In the genomic region with DNA sequence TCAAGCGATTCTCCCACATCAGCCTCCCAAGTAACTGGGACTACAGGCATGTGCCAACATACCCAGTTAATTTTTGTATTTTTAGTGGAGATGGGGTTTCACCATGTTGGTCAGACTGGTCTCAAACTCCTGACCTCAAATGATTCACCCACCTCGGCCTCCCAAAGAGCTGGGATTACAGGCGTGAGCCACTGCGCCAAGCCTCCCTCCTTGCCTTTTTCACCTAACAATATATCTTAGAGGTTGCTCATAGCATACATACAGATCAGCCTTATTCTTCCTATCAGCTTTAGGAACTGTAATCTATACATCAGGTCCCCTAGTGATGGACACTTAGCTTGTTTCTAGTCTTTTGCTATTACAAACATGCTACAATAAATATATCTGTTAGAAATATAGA, we compare ENCODE assay signal across 10 cellular contexts. TPM values are rescaled to one million over a fixed set of nuclear protein-coding genes. Genes with fewer than 3 reads are reported as not detected.
"Had no signal": no experiment of that assay in that cellular context is flagged by ENCODE, and none has a peak within 500 bp of the region (broad histone marks: within the 10 kb centered on the region; RNA-seq: fewer than 3 reads in every experiment).

No MANE protein-coding gene starts in this region.

RNA-seq across cellular contexts. Expression of a gene that starts 33.3 kb away (rescaled TPM):
- total RNA-seq: activated B cell treated with CpG ODN at 0.5 μM for 24 hours; activated CD4-positive, alpha-beta memory T cell treated with anti-CD3 and anti-CD28 coated beads for 36 hours; activated CD4-positive, alpha-beta T cell treated with anti-CD3 and anti-CD28 coated beads, Interleukin-2, amount 10 ng/mL, durations not matched to agents 24 days and 14 days; activated CD8-positive, alpha-beta T cell treated with anti-CD3 and anti-CD28 coated beads for 36 hours; activated naive CD4-positive, alpha-beta T cell treated with anti-CD3 and anti-CD28 coated beads for 36 hours; activated naive CD4-positive, alpha-beta T cell treated with anti-CD3 and anti-CD28 coated beads, Interleukin-2, amount 50 U/mL, for 72 hours; activated naive CD8-positive, alpha-beta T cell treated with anti-CD3 and anti-CD28 coated beads for 36 hours; activated T-cell treated with anti-CD3 and anti-CD28 coated beads, Interleukin-2, amount 50 U/mL, for 72 hours; activated T-helper 1 cell treated with anti-CD3 and anti-CD28 coated beads, Interleukin-12 subunit alpha, Interleukin-12 subunit beta, Interleukin-2, Interleukin-4 antibody, amounts not matched to agents 30 ng/mL and 10 ng/mL and 1 ng/mL, durations not matched to agents 14 hours and 24 hours and 36 hours; activated T-helper 17 cell treated with anti-CD3 and anti-CD28 coated beads, Interleukin-2, amount 50 U/mL, for 72 hours had no signal
